Comparison of ENCODE assay signal across 2 cellular contexts in the genomic region with DNA sequence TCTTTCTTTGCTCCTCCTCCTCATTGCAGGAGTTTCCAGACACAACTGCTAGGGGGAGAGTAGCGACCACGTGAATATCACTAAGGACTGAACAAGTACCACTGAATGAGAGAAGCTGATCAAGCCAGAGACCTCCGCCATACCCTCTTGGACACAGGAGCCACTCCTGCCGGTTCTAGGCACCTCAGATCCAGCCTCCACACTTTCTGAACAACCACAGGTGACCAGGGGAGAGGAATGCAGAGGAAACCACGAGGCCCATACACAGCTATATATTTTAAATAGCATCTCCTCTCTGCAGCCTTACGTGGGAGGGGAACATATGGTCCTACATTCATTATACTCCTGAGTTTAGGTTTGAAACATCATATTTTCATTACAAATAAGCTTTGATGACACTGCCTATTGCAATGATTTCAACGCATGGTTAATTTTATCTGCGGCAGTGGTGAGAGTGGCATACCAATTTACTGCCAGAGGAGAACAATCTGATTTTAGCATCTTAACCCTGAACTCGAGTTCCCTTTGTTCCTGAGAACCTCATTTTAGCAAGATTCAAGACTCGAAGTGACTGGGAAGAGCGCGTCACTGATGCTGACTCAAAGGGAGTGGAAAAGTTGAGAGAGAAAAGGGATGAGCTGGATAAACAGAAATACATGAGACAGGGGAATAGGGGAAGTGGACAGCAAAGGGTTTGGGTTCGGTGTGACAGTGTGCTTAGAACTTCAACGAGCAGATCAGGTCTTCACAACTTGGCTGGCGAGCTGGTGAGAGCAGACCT.
A peak's percentile ranks its signal among the peaks of the same experiment; 100 is the strongest.
TF ChIP-seq lines count a peak whose summit lies in the region.

No MANE protein-coding gene starts in this region.

TF ChIP-seq in HepG2, 621 proteins besides CTCF, POLR2A, EP300 and RAD21:
- TF ChIP-seq, protein P1, sequence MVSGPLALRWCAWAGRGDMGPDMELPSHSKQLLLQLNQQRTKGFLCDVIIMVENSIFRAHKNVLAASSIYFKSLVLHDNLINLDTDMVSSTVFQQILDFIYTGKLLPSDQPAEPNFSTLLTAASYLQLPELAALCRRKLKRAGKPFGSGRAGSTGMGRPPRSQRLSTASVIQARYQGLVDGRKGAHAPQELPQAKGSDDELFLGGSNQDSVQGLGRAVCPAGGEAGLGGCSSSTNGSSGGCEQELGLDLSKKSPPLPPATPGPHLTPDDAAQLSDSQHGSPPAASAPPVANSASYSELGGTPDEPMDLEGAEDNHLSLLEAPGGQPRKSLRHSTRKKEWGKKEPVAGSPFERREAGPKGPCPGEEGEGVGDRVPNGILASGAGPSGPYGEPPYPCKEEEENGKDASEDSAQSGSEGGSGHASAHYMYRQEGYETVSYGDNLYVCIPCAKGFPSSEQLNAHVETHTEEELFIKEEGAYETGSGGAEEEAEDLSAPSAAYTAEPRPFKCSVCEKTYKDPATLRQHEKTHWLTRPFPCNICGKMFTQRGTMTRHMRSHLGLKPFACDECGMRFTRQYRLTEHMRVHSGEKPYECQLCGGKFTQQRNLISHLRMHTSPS (CRISPR knock-in tag; IDR thresholded peaks at IDR 0.05; ENCODE audit: low read depth) = no peak
- TF ChIP-seq, protein P2, sequence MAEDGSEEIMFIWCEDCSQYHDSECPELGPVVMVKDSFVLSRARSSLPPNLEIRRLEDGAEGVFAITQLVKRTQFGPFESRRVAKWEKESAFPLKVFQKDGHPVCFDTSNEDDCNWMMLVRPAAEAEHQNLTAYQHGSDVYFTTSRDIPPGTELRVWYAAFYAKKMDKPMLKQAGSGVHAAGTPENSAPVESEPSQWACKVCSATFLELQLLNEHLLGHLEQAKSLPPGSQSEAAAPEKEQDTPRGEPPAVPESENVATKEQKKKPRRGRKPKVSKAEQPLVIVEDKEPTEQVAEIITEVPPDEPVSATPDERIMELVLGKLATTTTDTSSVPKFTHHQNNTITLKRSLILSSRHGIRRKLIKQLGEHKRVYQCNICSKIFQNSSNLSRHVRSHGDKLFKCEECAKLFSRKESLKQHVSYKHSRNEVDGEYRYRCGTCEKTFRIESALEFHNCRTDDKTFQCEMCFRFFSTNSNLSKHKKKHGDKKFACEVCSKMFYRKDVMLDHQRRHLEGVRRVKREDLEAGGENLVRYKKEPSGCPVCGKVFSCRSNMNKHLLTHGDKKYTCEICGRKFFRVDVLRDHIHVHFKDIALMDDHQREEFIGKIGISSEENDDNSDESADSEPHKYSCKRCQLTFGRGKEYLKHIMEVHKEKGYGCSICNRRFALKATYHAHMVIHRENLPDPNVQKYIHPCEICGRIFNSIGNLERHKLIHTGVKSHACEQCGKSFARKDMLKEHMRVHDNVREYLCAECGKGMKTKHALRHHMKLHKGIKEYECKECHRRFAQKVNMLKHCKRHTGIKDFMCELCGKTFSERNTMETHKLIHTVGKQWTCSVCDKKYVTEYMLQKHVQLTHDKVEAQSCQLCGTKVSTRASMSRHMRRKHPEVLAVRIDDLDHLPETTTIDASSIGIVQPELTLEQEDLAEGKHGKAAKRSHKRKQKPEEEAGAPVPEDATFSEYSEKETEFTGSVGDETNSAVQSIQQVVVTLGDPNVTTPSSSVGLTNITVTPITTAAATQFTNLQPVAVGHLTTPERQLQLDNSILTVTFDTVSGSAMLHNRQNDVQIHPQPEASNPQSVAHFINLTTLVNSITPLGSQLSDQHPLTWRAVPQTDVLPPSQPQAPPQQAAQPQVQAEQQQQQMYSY (CRISPR knock-in tag; IDR thresholded peaks at IDR 0.05) = peak; percentile 84

TF ChIP-seq in GM12891, 5 proteins besides CTCF, POLR2A, EP300 and RAD21:
- TF ChIP-seq PAX5 (IDR thresholded peaks at IDR 0.05; ENCODE audit: insufficient read depth, low read length, severe bottlenecking) = no peak
- TF ChIP-seq SPI1 (IDR thresholded peaks at IDR 0.05; ENCODE audit: low read depth, low read length) = no peak
- TF ChIP-seq POLR2AphosphoS5 (IDR thresholded peaks at IDR 0.05; ENCODE audit: low read depth, low read length) = no peak
- TF ChIP-seq TAF1 (IDR thresholded peaks at IDR 0.05; ENCODE audit: low read depth, low read length) = no peak
- TF ChIP-seq POU2F2 (IDR thresholded peaks at IDR 0.05; ENCODE audit: low read depth, low read length) = no peak
